Comparison of ENCODE assay signal across 23 cellular contexts in the genomic region with DNA sequence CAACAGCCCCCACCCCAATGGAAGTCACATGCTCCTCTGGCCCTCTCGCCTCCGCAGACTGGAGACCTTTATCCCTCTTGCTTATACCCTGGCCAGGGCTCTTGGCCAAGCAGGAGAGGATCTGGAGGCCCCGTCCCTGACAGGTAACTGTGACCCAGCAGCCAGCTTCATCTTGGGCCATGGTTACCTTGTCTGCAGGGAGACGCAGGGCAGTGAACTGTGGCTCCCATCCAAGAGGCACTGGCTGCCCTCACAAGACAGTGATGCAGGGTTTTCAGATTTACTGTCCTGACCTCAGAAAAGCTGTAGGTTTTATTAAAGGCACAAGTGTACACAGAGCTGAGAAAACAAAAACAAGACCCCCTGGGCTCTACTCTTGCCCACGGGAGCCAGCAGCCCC.
"Had no signal": no experiment of that assay in that cellular context is flagged by ENCODE, and none has a peak within 500 bp of the region (broad histone marks: within the 10 kb centered on the region; RNA-seq: fewer than 3 reads in every experiment).

No MANE protein-coding gene starts in this region.

- H3K27me3 ChIP-seq: pancreas, thyroid gland, vagina had no signal

- H3K27ac ChIP-seq: coronary artery, esophagus squamous epithelium, pancreas, stomach, thyroid gland, vagina had no signal

- DNase-seq: dermis blood vessel endothelial cell; effector memory CD4-positive, alpha-beta T cell; erythroblast; esophagus squamous epithelium; foreskin melanocyte; mesenchymal stem cell; mucosa of descending colon; naive B cell; nephron progenitor cell; occipital lobe; pancreas; stimulated activated CD4-positive, alpha-beta T cell treated with anti-CD3 and anti-CD28 coated beads, Interleukin-2, amount 100 ng/mL, for 24 hours; stimulated activated CD4-positive, alpha-beta T cell treated with anti-CD3 and anti-CD28 coated beads, Interleukin-4, amount 100 ng/mL, for 24 hours; stimulated activated naive CD4-positive, alpha-beta T cell treated with Interleukin-2 at 50 U/mL for 16 hours; stomach; thyroid gland; trophoblast cell had no signal

- H3K4me1 ChIP-seq: pancreas, stomach, thyroid gland had no signal

- ATAC-seq: left lobe of liver; mucosa of descending colon; pancreas; sciatic nerve; stimulated activated effector memory CD8-positive, alpha-beta T cell treated with anti-CD3 and anti-CD28 coated beads, Interleukin-12 subunit alpha, Interleukin-12 subunit beta, amount 100 ng/mL, for 72 hours had no signal

- H3K36me3 ChIP-seq: esophagus squamous epithelium, pancreas, stomach, thyroid gland, vagina had no signal

- H3K4me3 ChIP-seq: coronary artery, esophagus squamous epithelium, lung, mucosa of descending colon, pancreas, stomach, thyroid gland, vagina had no signal

- H3K9me3 ChIP-seq: esophagus squamous epithelium, mucosa of descending colon, pancreas, thyroid gland, vagina had no signal
